ENCODE assay signal across 29 cellular contexts in the genomic region with DNA sequence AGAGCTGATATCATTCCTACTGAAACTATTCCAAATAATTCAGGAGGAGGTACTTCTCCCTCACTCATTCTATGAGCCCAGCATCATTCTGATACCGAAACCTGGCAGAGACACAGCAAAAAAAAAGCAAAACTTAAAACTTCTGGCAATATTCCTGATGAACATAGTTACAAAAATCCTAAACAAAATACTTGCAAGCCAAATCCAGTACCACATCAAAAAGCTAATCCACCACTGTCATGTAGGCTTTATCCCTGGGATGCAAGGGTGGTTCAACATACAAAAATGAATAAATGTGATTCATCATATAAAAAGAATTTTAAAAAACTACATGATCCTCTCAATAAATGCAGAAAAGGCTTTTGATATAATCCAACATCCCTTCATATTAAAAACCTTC.
"Had no signal": no experiment of that assay in that cellular context is flagged by ENCODE, and none has a peak within 500 bp of the region (broad histone marks: within the 10 kb centered on the region; RNA-seq: fewer than 3 reads in every experiment).

No MANE protein-coding gene starts in this region.

- H3K4me1 ChIP-seq: adrenal gland, body of pancreas, foreskin keratinocyte, gastrocnemius medialis, heart left ventricle had no signal

- H3K9me3 ChIP-seq: adrenal gland, body of pancreas, gastrocnemius medialis had no signal

- H3K36me3 ChIP-seq: adrenal gland, gastrocnemius medialis, heart left ventricle had no signal

- H3K27me3 ChIP-seq: adrenal gland, body of pancreas, dorsolateral prefrontal cortex, foreskin keratinocyte, gastrocnemius medialis, heart left ventricle had no signal

- DNase-seq: activated CD4-positive, alpha-beta memory T cell treated with anti-CD3 and anti-CD28 coated beads for 36 hours; activated CD4-positive, alpha-beta T cell treated with anti-CD3 and anti-CD28 coated beads for 36 hours; activated CD4-positive, alpha-beta T cell treated with anti-CD3 and anti-CD28 coated beads, Interleukin-2, amount 10 ng/mL, durations not matched to agents 24 days and 14 days; activated CD4-positive, CD25-positive, alpha-beta regulatory T cell; activated CD4-positive, CD25-positive, alpha-beta regulatory T cell treated with anti-CD3 and anti-CD28 coated beads, Interleukin-2, amount 50 U/mL, for 72 hours; activated CD8-positive, alpha-beta memory T cell treated with anti-CD3 and anti-CD28 coated beads, Interleukin-2, amount 10 ng/mL, durations not matched to agents 7 days and 5 days; activated CD8-positive, alpha-beta memory T cell treated with anti-CD3 and anti-CD28 coated beads, Interleukin-2, amount 50 U/mL, for 4 hours; activated CD8-positive, alpha-beta T cell treated with anti-CD3 and anti-CD28 coated beads, Interleukin-2, amount 10 ng/mL, durations not matched to agents 7 days and 5 days; activated effector memory CD4-positive, alpha-beta T cell treated with anti-CD3 and anti-CD28 coated beads, Interleukin-2, amount 50 U/mL, for 16 hours; activated naive CD4-positive, alpha-beta T cell treated with anti-CD3 and anti-CD28 coated beads for 36 hours; activated naive CD8-positive, alpha-beta T cell treated with anti-CD3 and anti-CD28 coated beads for 36 hours; activated naive CD8-positive, alpha-beta T cell treated with anti-CD3 and anti-CD28 coated beads, Interleukin-2, amount 50 U/mL, for 24 hours; activated T-cell treated with anti-CD3 and anti-CD28 coated beads, Interleukin-2, amount 50 U/mL, for 1 hour; activated T-cell treated with anti-CD3 and anti-CD28 coated beads, Interleukin-2, amount 50 U/mL, for 48 hours; adrenal gland; amygdala; aorta; body of pancreas; caudate nucleus; cerebellar nuclear complex; dorsolateral prefrontal cortex; effector memory CD4-positive, alpha-beta T cell; endodermal cell; foreskin keratinocyte; gastrocnemius medialis; glutamatergic neuron; heart left ventricle; T-helper 2 cell had no signal

- H3K4me3 ChIP-seq: adrenal gland, body of pancreas, coronary artery, dorsolateral prefrontal cortex, gastrocnemius medialis, heart left ventricle had no signal

- H3K27ac ChIP-seq: adrenal gland, body of pancreas, coronary artery, dorsolateral prefrontal cortex, foreskin keratinocyte, gastrocnemius medialis, heart left ventricle had no signal
